1 cellular context compared by ENCODE assay signal in the genomic region with DNA sequence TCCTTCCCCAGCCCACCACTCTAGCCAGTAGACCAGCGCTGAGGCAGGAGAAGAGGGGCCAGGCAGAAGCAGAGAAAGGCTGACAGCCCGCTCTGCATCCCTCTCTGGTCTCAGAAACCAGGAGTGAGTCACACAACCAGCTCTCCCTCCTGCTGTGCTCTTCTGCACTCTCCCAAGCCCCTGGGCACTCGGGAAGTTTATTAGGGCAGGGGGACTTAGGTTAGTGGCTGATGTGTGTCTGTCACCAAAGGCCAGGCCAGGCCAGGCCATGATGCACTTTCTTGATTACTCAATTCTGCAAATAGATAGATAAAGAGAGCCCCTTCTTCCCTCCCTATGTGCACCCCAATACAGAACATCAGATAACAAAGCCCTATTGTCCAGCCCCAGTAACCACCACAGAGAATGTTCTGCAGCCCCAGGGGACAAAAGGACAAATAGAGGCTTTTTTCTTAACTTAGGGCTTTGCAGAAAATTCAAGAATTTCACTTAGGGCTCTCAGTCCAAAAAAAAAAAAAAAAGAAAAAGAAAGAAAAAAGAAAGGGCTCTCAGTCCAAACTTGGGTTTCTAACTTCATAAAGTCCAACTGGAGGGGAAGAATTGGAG.
TF ChIP-seq lines count a peak whose summit lies in the region.

No MANE protein-coding gene starts in this region.

TF ChIP-seq in HepG2, 621 proteins besides CTCF, POLR2A, EP300 and RAD21 (continued from another document):
- TF ChIP-seq ARID5B (CRISPR knock-in tag; IDR thresholded peaks at IDR 0.05): no peak
- TF ChIP-seq PHF8 (CRISPR knock-in tag; IDR thresholded peaks at IDR 0.05): no peak
- TF ChIP-seq THYN1 (CRISPR knock-in tag; IDR thresholded peaks at IDR 0.05; ENCODE audit: borderline replicate concordance, low read depth): no peak
- TF ChIP-seq CEBPB (IDR thresholded peaks at IDR 0.05; ENCODE audit: borderline replicate concordance, low read depth, low read length): no peak
- TF ChIP-seq NFE2L2 (IDR thresholded peaks at IDR 0.05; ENCODE audit: low read length): no peak
- TF ChIP-seq FOXP1 (IDR thresholded peaks at IDR 0.05): no peak
- no peak for TF ChIP-seq FOXP1 (CRISPR knock-in tag; IDR thresholded peaks at IDR 0.05)
